ENCODE assay signal across 23 cellular contexts in the genomic region with DNA sequence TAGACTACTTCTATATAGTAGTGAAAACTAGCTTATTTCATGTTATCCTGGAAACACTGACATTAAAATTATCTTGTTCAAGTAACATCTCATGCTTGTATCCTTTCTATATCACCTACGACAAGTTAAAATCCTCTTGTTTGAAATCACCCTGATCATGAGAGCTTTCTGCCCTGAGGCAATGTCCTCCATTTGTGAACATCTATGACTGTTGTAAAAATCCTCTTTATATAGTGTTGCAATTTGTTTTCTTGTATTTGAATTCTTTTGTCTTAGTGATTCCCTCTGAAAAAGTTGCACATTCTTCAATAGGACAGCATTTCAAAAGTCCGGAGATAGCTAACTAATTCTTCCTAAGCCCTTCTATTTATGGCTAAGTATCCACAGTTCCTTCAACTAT.
"Had no signal": no experiment of that assay in that cellular context is flagged by ENCODE, and none has a peak within 500 bp of the region (broad histone marks: within the 10 kb centered on the region; RNA-seq: fewer than 3 reads in every experiment).

No MANE protein-coding gene starts in this region.

- H3K36me3 ChIP-seq: colonic mucosa, esophagus muscularis mucosa, esophagus squamous epithelium, gastrocnemius medialis, gastroesophageal sphincter, heart left ventricle, heart right ventricle had no signal

- H3K27ac Mint-ChIP-seq: dendritic cell treated with granulocyte-macrophage colony-stimulating factor and Interleukin-4, amounts not matched to agents 40 ng/mL and 50 ng/mL, for 4 days; effector memory CD8-positive, alpha-beta T cell; endodermal cell had no signal

- H3K27me3 Mint-ChIP-seq: dendritic cell treated with granulocyte-macrophage colony-stimulating factor and Interleukin-4, amounts not matched to agents 40 ng/mL and 50 ng/mL, for 4 days; effector memory CD8-positive, alpha-beta T cell had no signal

- H3K9me3 ChIP-seq: colonic mucosa, esophagus muscularis mucosa, esophagus squamous epithelium, gastrocnemius medialis, gastroesophageal sphincter, heart left ventricle had no signal

- H3K4me1 ChIP-seq: colonic mucosa, esophagus muscularis mucosa, esophagus squamous epithelium, foreskin keratinocyte, gastrocnemius medialis, gastroesophageal sphincter, heart left ventricle, heart right ventricle had no signal

- H3K4me3 Mint-ChIP-seq: dendritic cell treated with granulocyte-macrophage colony-stimulating factor and Interleukin-4, amounts not matched to agents 40 ng/mL and 50 ng/mL, for 4 days; effector memory CD8-positive, alpha-beta T cell; endodermal cell had no signal

- H3K27ac ChIP-seq: colonic mucosa, coronary artery, dorsolateral prefrontal cortex, epithelial cell of prostate, esophagus muscularis mucosa, esophagus squamous epithelium, foreskin keratinocyte, gastrocnemius medialis, gastroesophageal sphincter, heart left ventricle, heart right ventricle had no signal

- H3K4me3 ChIP-seq: colonic mucosa, coronary artery, dorsolateral prefrontal cortex, esophagus muscularis mucosa, esophagus squamous epithelium, gastrocnemius medialis, gastroesophageal sphincter, heart left ventricle, heart right ventricle had no signal

- H3K27me3 ChIP-seq: colonic mucosa, esophagus muscularis mucosa, esophagus squamous epithelium, foreskin keratinocyte, gastrocnemius medialis, gastroesophageal sphincter, heart left ventricle, heart right ventricle had no signal

- DNase-seq: colonic mucosa; cortex of kidney; dermis blood vessel endothelial cell; dorsolateral prefrontal cortex; effector CD4-positive, alpha-beta T cell; effector CD8-positive, alpha-beta T cell; effector memory CD4-positive, alpha-beta T cell; effector memory CD8-positive, alpha-beta T cell; endodermal cell; erythroblast; esophagus squamous epithelium; foreskin fibroblast; foreskin melanocyte; gastrocnemius medialis; head of caudate nucleus; heart left ventricle; heart right ventricle had no signal
